In the genomic region with DNA sequence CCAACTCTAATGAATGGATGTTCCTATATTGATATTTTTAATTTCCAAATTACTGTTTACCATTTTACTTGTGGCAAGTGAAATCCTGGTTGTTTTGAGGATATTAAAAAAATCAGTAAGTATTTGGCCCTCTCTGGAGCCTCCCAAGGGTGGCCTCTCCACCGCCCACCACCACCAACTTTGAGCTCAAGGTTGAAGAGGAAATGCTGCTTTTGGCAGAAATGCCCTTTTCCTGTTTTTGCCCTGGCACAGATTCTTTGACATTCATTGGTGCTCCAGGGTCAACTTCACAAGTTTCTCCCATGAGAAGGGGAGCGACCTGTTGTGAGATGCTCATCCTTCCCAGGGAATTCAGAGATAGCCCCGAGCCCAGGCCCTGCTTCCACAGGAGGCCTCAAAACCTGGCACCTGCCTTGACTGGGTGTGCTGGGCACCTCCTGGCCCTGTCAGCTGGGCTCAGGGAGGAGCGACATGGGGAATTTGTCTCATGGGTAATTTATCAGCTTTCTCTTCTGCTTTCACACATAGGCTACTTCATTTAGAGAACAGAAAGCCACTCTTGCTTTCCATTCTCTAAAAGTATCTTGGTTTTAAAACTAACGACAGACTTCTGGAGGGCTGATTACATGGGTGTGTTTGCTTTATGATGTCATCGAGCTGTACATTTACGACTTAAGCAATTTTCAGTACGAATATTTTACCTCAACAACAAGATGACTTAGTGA, we compare ENCODE assay signal across 12 cellular contexts. TPM values are rescaled to one million over a fixed set of nuclear protein-coding genes. Genes with fewer than 3 reads are reported as not detected.
DNase-seq lines count a peak whose midpoint lies in the region; ATAC-seq and TF ChIP-seq lines count a peak whose summit lies in the region.
"Had no signal": no experiment of that assay in that cellular context is flagged by ENCODE, and none has a peak within 500 bp of the region (broad histone marks: within the 10 kb centered on the region; RNA-seq: fewer than 3 reads in every experiment).

No MANE protein-coding gene starts in this region.

- no peak overlapping the region for H3K56ac ChIP-seq in mesendoderm (ENCODE audit: low read length)

- H2AK5ac ChIP-seq in mesendoderm (ENCODE audit: low read length) = no peak overlapping the region

- no peak overlapping the region for H3K4ac ChIP-seq in mesendoderm (ENCODE audit: low read depth, low read length)

- no peak overlapping the region for H3K18ac ChIP-seq in mesendoderm (ENCODE audit: low read length)

- H4K5ac ChIP-seq in mesendoderm (ENCODE audit: low read length) = no peak overlapping the region

- H3K4me1 ChIP-seq in BLaER1 = peaks cover 19% of the 10 kb centered on the region
- H3K4me1 ChIP-seq in MM.1S (ENCODE audit: low read length) = peaks cover 9% of the 10 kb centered on the region; the same call in 1 of the 2 replicates
- H3K4me1 ChIP-seq in mesendoderm (ENCODE audit: control insufficient read depth, low read depth, low read length) = no peaks in the 10 kb centered on the region

- H2BK15ac ChIP-seq in mesendoderm (replicated peaks; ENCODE audit: low read depth) = no peak overlapping the region

- H3K79me1 ChIP-seq in mesendoderm (ENCODE audit: low read length) = no peaks in the 10 kb centered on the region

- H3K27ac ChIP-seq in BLaER1 (no peak overlapping the region), MM.1S (ENCODE audit: low read length) (peak overlapping the region; percentile 2; the same call in 1 of the 2 replicates), mesendoderm (ENCODE audit: low read depth, low read length) (no peak overlapping the region)

- H3K9ac ChIP-seq in BLaER1 (no peak overlapping the region), MM.1S (ENCODE audit: low read length) (no peak overlapping the region), mesendoderm (ENCODE audit: low read length) (no peak overlapping the region)

- TF ChIP-seq CTCF in MM.1S (IDR thresholded peaks at IDR 0.05; ENCODE audit: low read length) = no peak

- DNase-seq in MM.1S (peak; percentile 40), NCI-H510A (lab: John Stamatoyannopoulos, UW) (no peak), globus pallidus (ENCODE audit: low spot score) (no peak), mesendoderm (no peak)
- DNase-seq in stimulated activated CD4-positive, alpha-beta T cell treated with anti-CD3 and anti-CD28 coated beads, Interleukin-4, amount 100 ng/mL, for 4 hours = no peak
- DNase-seq: activated CD4-positive, CD25-positive, alpha-beta regulatory T cell treated with anti-CD3 and anti-CD28 coated beads, Interleukin-2, amount 50 U/mL, for 72 hours; CD4-positive, CD25-positive, alpha-beta regulatory T cell; NCI-H69 had no signal

- peaks cover 1% of the 10 kb centered on the region for H3K9me3 ChIP-seq in BLaER1
- no peaks in the 10 kb centered on the region for H3K9me3 ChIP-seq in MM.1S (replicated peaks; ENCODE audit: insufficient read depth, low read length)

- peak; percentile 98 for ATAC-seq in GM19023 (IDR thresholded peaks at IDR 0.05; ENCODE audit: unreplicated experiment)
- peak; percentile 94 for ATAC-seq in HG02763 (IDR thresholded peaks at IDR 0.05; ENCODE audit: unreplicated experiment)
- ATAC-seq: HCT116 had no signal

- no peak overlapping the region for H2BK5ac ChIP-seq in mesendoderm (ENCODE audit: low read length)

- no peak overlapping the region for H3K23ac ChIP-seq in mesendoderm (ENCODE audit: low read length)

- H3K4me3 ChIP-seq in BLaER1 (no peak overlapping the region), MM.1S (ENCODE audit: low read length) (no peak overlapping the region), mesendoderm (ENCODE audit: low read length) (no peak overlapping the region)

- H2BK120ac ChIP-seq in mesendoderm (ENCODE audit: low read depth, low read length) = no peak overlapping the region

- H3K27me3 ChIP-seq in BLaER1 (peaks cover 10% of the 10 kb centered on the region), MM.1S (replicated peaks; ENCODE audit: insufficient read depth, low read length) (no peaks in the 10 kb centered on the region), mesendoderm (ENCODE audit: insufficient read depth, low read length, poor library complexity) (peaks cover 13% of the 10 kb centered on the region)

- H3F3A ChIP-seq in MM.1S (ENCODE audit: insufficient read depth, low read length) = peaks cover 9% of the 10 kb centered on the region

- H3K4me2 ChIP-seq in BLaER1 = peak overlapping the region; percentile 27; the same call in 1 of the 2 replicates
- H3K4me2 ChIP-seq in MM.1S (ENCODE audit: low read depth, low read length) = peak overlapping the region; percentile 20; the same call in 1 of the 2 replicates
- H3K4me2 ChIP-seq in mesendoderm (ENCODE audit: low read length) = no peak overlapping the region

- no CpG with 5 or more reads among the region's 8 CpGs for WGBS in mesendoderm (ENCODE audit: extremely low coverage, insufficient coverage, low lambda C conversion rate)

- H2AFZ ChIP-seq in MM.1S (ENCODE audit: low read length) = no peak overlapping the region

- no peaks in the 10 kb centered on the region for H4K20me1 ChIP-seq in BLaER1
- no peaks in the 10 kb centered on the region for H4K20me1 ChIP-seq in MM.1S (ENCODE audit: insufficient read depth, low read length)

- H3K79me2 ChIP-seq in MM.1S (ENCODE audit: low read length) (no peaks in the 10 kb centered on the region), mesendoderm (ENCODE audit: control insufficient read depth, insufficient read depth, low read length) (no peaks in the 10 kb centered on the region)

- no peaks in the 10 kb centered on the region for H3K9me2 ChIP-seq in MM.1S (replicated peaks; ENCODE audit: insufficient read depth, low read length)

- no peak overlapping the region for H4K8ac ChIP-seq in mesendoderm (ENCODE audit: low read depth, low read length)

- H3K36me3 ChIP-seq in BLaER1 = no peaks in the 10 kb centered on the region
- H3K36me3 ChIP-seq in MM.1S (replicated peaks; ENCODE audit: insufficient read depth, low read length) = no peaks in the 10 kb centered on the region
- no peaks in the 10 kb centered on the region for H3K36me3 ChIP-seq in mesendoderm (ENCODE audit: control insufficient read depth, insufficient read depth, low read length)

RNA-seq across cellular contexts. Expression of a gene that starts 6.9 kb away (rescaled TPM):
- 0.37 TPM for polyA plus RNA-seq in mesendoderm (2013, experiment 1 of 2)
- polyA plus RNA-seq in mesendoderm (2013, experiment 2 of 2) = 0.31 TPM
